In genomic region chr10:34813626-34814227, GRCh38 we compare ENCODE assay signal across 8 cellular contexts. TPM values are rescaled to one million over a fixed set of nuclear protein-coding genes. Genes with fewer than 3 reads are reported as not detected.
DNase-seq lines count a peak whose midpoint lies in the region; ATAC-seq, FAIRE-seq and TF ChIP-seq lines count a peak whose summit lies in the region.

No MANE protein-coding gene starts in this region.

- H3K27ac Mint-ChIP-seq in H9: peak overlapping the region in 2 of 3 experiments; percentile 84 to 86; a peak in 4 of 7 replicates
- no peak overlapping the region for H3K27ac Mint-ChIP-seq in T-cell

- H3K9me3 ChIP-seq in H9 (ENCODE audit: control insufficient read depth, low read depth, low read length) (no peaks in the 10 kb centered on the region), pancreas (no peaks in the 10 kb centered on the region)

- no peak overlapping the region for H4K5ac ChIP-seq in H9 (ENCODE audit: insufficient read length, low read depth, low read length)

- POLR2A ChIA-PET in T-cell (lab: Charles Lee): no interaction called here

- H3K9me3 Mint-ChIP-seq in H9 (no peaks in the 10 kb centered on the region), T-cell (no peaks in the 10 kb centered on the region)

- H3K4me3 ChIP-seq in fibroblast of the aortic adventitia (ENCODE audit: low read depth, low read length): peak overlapping the region; percentile 84
- H3K4me3 ChIP-seq in pancreas: peak overlapping the region; percentile 62 to 91 (median 88)

- H2BK20ac ChIP-seq in H9 (ENCODE audit: low read depth, low read length, poor library complexity, severe bottlenecking): no peak overlapping the region

- no peak overlapping the region for H2BK120ac ChIP-seq in H9 (ENCODE audit: low read depth, low read length, poor library complexity, severe bottlenecking)

- no peak overlapping the region for H3K56ac ChIP-seq in H9 (ENCODE audit: insufficient read length, low read depth, low read length)

- intact Hi-C loops in pancreas (cut with DNase I): no loop called here

- H3K79me2 ChIP-seq in H9 (ENCODE audit: insufficient read depth, low read length): peaks cover 24% of the 10 kb centered on the region; the same call in 1 of the 2 replicates

- peaks cover 7% of the 10 kb centered on the region for H3K79me1 ChIP-seq in H9 (ENCODE audit: insufficient read depth, low read depth, low read length, poor library complexity, severe bottlenecking)

- no peaks in the 10 kb centered on the region for H3K36me3 ChIP-seq in pancreas

- CTCF ChIA-PET in T-cell (lab: Charles Lee): no interaction called here

- peak overlapping the region; percentile 75 for H3K4me2 ChIP-seq in H9 (ENCODE audit: insufficient read depth, insufficient read length, low read length)

- H3K27ac ChIP-seq in H9 (ENCODE audit: insufficient read length, low read depth, low read length) (no peak overlapping the region), pancreas (peak overlapping the region; percentile 77 to 89 (median 82))

- H3T11ph ChIP-seq in H9 (ENCODE audit: low read length): no peak overlapping the region

- H3K4me1 Mint-ChIP-seq in H9 (peaks cover 56% of the 10 kb centered on the region in 2 experiments), T-cell (peaks cover 17 to 23% (median 17%) of the 10 kb centered on the region in 3 donors)

- H3K23me2 ChIP-seq in H9 (ENCODE audit: insufficient read length, low read depth, low read length, poor library complexity, severe bottlenecking): peaks cover 14% of the 10 kb centered on the region

- no peaks in the 10 kb centered on the region for H3K36me3 Mint-ChIP-seq in H9 (ENCODE audit: insufficient read depth in 1 of 3, low read depth in 3 of 3)
- H3K36me3 Mint-ChIP-seq in T-cell: no peaks in the 10 kb centered on the region

- WGBS in H9 (ENCODE audit: extremely low coverage, insufficient read length, low lambda C conversion rate): no CpG with 5 or more reads among the region's 19 CpGs
- WGBS in pancreas, 2 donors: 5 to 8% methylated on average over 19 of the region's 19 CpGs

- no peak overlapping the region for H4K91ac ChIP-seq in H9 (ENCODE audit: insufficient read length, low read depth, low read length)

- no peak overlapping the region for H3K4ac ChIP-seq in H9 (ENCODE audit: low read depth, low read length)

- no peak overlapping the region for H2AFZ ChIP-seq in H9 (ENCODE audit: low read length)

- no peak for ATAC-seq in T-cell (replicated peaks in 1 of 4)
- ATAC-seq in pancreas: peak; percentile 24 to 40 (median 30)
- ATAC-seq in HG03442 (IDR thresholded peaks at IDR 0.05; ENCODE audit: unreplicated experiment): no peak
- ATAC-seq in HG03025 (IDR thresholded peaks at IDR 0.05; ENCODE audit: low FRiP score, unreplicated experiment): no peak

- H3K4me1 ChIP-seq in H9 (ENCODE audit: insufficient read depth, low read length): peaks cover 10% of the 10 kb centered on the region; the same call in 1 of the 2 replicates
- H3K4me1 ChIP-seq in pancreas: peaks cover 7 to 27% (median 19%) of the 10 kb centered on the region in 3 donors

- H4K20me1 ChIP-seq in H9 (ENCODE audit: control insufficient read depth, insufficient read depth, insufficient read length): no peaks in the 10 kb centered on the region

- no peak overlapping the region for H2BK5ac ChIP-seq in H9 (ENCODE audit: insufficient read length, low read length)

- H3K27me3 ChIP-seq in H9 (ENCODE audit: insufficient read depth, low read length) (peaks cover 5% of the 10 kb centered on the region; the same call in 1 of the 2 replicates), pancreas (no peaks in the 10 kb centered on the region)

- no peak overlapping the region for H3K18ac ChIP-seq in H9 (ENCODE audit: insufficient read length, low read depth, low read length)

- no peak overlapping the region for H3K23ac ChIP-seq in H9 (ENCODE audit: insufficient read length, low read depth, low read length)

- TF ChIP-seq CTCF in H9 (conservative IDR thresholded peaks at IDR 0.05) (no peak), fibroblast of the aortic adventitia (IDR thresholded peaks at IDR 0.05; ENCODE audit: insufficient read depth, low read length) (no peak), pancreas (IDR thresholded peaks at IDR 0.05) (no peak)

- H2BK15ac ChIP-seq in H9 (ENCODE audit: low read depth, low read length): no peak overlapping the region

- no peak overlapping the region for H4K8ac ChIP-seq in H9 (replicated peaks; ENCODE audit: insufficient read length, low read depth, low read length)

- FAIRE-seq in pancreas (lab: Jason Lieb, UNC): no peak

- H3K9ac ChIP-seq in H9 (ENCODE audit: extremely low read depth, insufficient read length, low read length): peak overlapping the region; percentile 71

- H2AK5ac ChIP-seq in H9 (ENCODE audit: insufficient read length, low read length): no peak overlapping the region

- H3K4me3 Mint-ChIP-seq in H9: peak overlapping the region; percentile 89 to 92
- peak overlapping the region; percentile 37 to 65 (median 56) for H3K4me3 Mint-ChIP-seq in T-cell

- H2BK12ac ChIP-seq in H9 (ENCODE audit: insufficient read length, low read depth, low read length): no peak overlapping the region

- DNase-seq in H9 (no peak), T-cell (no peak), fibroblast of the aortic adventitia (ENCODE audit: low read depth) (peak; percentile 83), pancreas (peak in 3 of 6 donors; percentile 25 to 50 (median 43)), NK-92 (lab: John Stamatoyannopoulos, UW; ENCODE audit: unreplicated experiment) (no peak), NCI-H526 treated with DMSO at 0.1 percent for 48 hours (lab: John Stamatoyannopoulos, UW) (no peak)

- H3K27me3 Mint-ChIP-seq in H9 (ENCODE audit: low read depth): peaks cover 35% of the 10 kb centered on the region
- peaks cover 42 to 68% of the 10 kb centered on the region in 2 donors for H3K27me3 Mint-ChIP-seq in T-cell

- H3K14ac ChIP-seq in H9 (ENCODE audit: insufficient read depth, low read length): peak overlapping the region; percentile 67; the same call in 1 of the 2 replicates

RNA-seq across cellular contexts. Expression of gene PARD3, which starts 1.4 kb away (rescaled TPM):
- total RNA-seq in H9 (2021) (44.7 and 47.2 TPM in 2 replicates), T-cell (under 1 TPM; 0.36 to 0.92 (median 0.65) TPM), fibroblast of the aortic adventitia (ENCODE audit: low replicate concordance) (42.1 and 86.8 TPM in 2 replicates), pancreas (10 to 100 TPM; 21.8 to 32.3 (median 26.6) TPM)
- polyA plus RNA-seq in pancreas: 10 to 100 TPM; 12.8 to 20.0 TPM

Comparison
In these comparisons a context has a peak if more than half of its experiments do, and no peak if none do; other contexts are left out.
1. H3K27ac Mint-ChIP-seq: peak in H9 (2 of 3); none in T-cell (0 of 2).
2. ATAC-seq: peak in pancreas (4 of 4); none in T-cell (0 of 4), HG03442 (single experiment) and HG03025 (single experiment).
3. RNA of gene PARD3, which starts 1.4 kb away (total RNA-seq): 44.7 to 47.2 TPM in H9, 42.1 to 86.8 TPM in fibroblast of the aortic adventitia and 21.8 to 32.3 TPM in pancreas; 0.36 to 0.92 TPM in T-cell; every median in the first group is over 10 times any median in the second.